ENCODE assay signal across 8 cellular contexts in genomic region chr2:61536723-61537581, GRCh38. TPM values are rescaled to one million over a fixed set of nuclear protein-coding genes. Genes with fewer than 3 reads are reported as not detected.
DNase-seq lines count a peak whose midpoint lies in the region; ATAC-seq and TF ChIP-seq lines count a peak whose summit lies in the region.

No MANE protein-coding gene starts in this region.

- H3K9me2 ChIP-seq in SK-N-SH: no peaks in the 10 kb centered on the region

- peak overlapping the region; percentile 90 for H2BK5ac ChIP-seq in H9 (ENCODE audit: insufficient read length, low read length)

- TF ChIP-seq RAD21 in SK-N-SH (IDR thresholded peaks at IDR 0.05; ENCODE audit: low read length): peak; percentile 14; the same call in 1 of the 2 replicates

- H3K9ac ChIP-seq in H9 (ENCODE audit: extremely low read depth, insufficient read length, low read length) (peak overlapping the region; percentile 99), SK-N-SH (peak overlapping the region; percentile 97)

- H3K56ac ChIP-seq in H9 (ENCODE audit: insufficient read length, low read depth, low read length): peak overlapping the region; percentile 23

- H3K9me3 ChIP-seq in H9 (ENCODE audit: control insufficient read depth, low read depth, low read length) (no peaks in the 10 kb centered on the region), MG63 (no peaks in the 10 kb centered on the region), SK-N-SH (no peaks in the 10 kb centered on the region), osteoblast (ENCODE audit: low read depth, low read length) (no peaks in the 10 kb centered on the region), thoracic aorta (no peaks in the 10 kb centered on the region)

- TF ChIP-seq CTCF in H9 (conservative IDR thresholded peaks at IDR 0.05): no peak
- TF ChIP-seq CTCF in SK-N-SH (IDR thresholded peaks at IDR 0.05): no peak
- no peak for TF ChIP-seq CTCF in glutamatergic neuron (IDR thresholded peaks at IDR 0.05; ENCODE audit: partially characterized antibody, unreplicated experiment)
- no peak for TF ChIP-seq CTCF in osteoblast (IDR thresholded peaks at IDR 0.05; ENCODE audit: extremely low read depth, low read depth, low read length)
- TF ChIP-seq CTCF in thoracic aorta (IDR thresholded peaks at IDR 0.05): no peak

- no peak overlapping the region for H2BK12ac ChIP-seq in H9 (ENCODE audit: insufficient read length, low read depth, low read length)

- no peaks in the 10 kb centered on the region for H3K27me3 ChIP-seq in H9 (ENCODE audit: insufficient read depth, low read length)
- H3K27me3 ChIP-seq in MG63: no peaks in the 10 kb centered on the region
- H3K27me3 ChIP-seq in SK-N-SH (ENCODE audit: insufficient read depth): no peaks in the 10 kb centered on the region
- no peaks in the 10 kb centered on the region for H3K27me3 ChIP-seq in osteoblast (ENCODE audit: insufficient read depth, low read length)
- H3K27me3 ChIP-seq in thoracic aorta (replicated peaks; ENCODE audit: insufficient read depth): no peaks in the 10 kb centered on the region

- no peak overlapping the region for H2AK5ac ChIP-seq in H9 (ENCODE audit: insufficient read length, low read length)

- H3K4ac ChIP-seq in H9 (ENCODE audit: low read depth, low read length): no peak overlapping the region; the same call in 1 of the 2 replicates

- H3T11ph ChIP-seq in H9 (ENCODE audit: low read length): no peak overlapping the region

- H2BK15ac ChIP-seq in H9 (ENCODE audit: low read depth, low read length): no peak overlapping the region

- H3K4me3 ChIP-seq in MG63: peak overlapping the region; percentile 98
- H3K4me3 ChIP-seq in SK-N-SH (ENCODE audit: low read depth in 2 of 2, low read length in 1 of 2): peak overlapping the region; percentile 59 to 98
- H3K4me3 ChIP-seq in osteoblast (ENCODE audit: insufficient read depth, low read length): peak overlapping the region; percentile 92
- H3K4me3 ChIP-seq in thoracic aorta: peak overlapping the region; percentile 81

- peaks cover 21 to 39% (median 36%) of the 10 kb centered on the region in 3 experiments for H3K36me3 Mint-ChIP-seq in H9 (ENCODE audit: insufficient read depth in 1 of 3, low read depth in 3 of 3)
- peaks cover 2% of the 10 kb centered on the region for H3K36me3 Mint-ChIP-seq in activated naive CD8-positive, alpha-beta T cell
- no peaks in the 10 kb centered on the region for H3K36me3 Mint-ChIP-seq in glutamatergic neuron (ENCODE audit: unreplicated experiment)

- H3K27me3 Mint-ChIP-seq in H9 (ENCODE audit: low read depth) (peaks cover 4% of the 10 kb centered on the region), glutamatergic neuron (ENCODE audit: unreplicated experiment) (peaks cover 12% of the 10 kb centered on the region)
- H3K27me3 Mint-ChIP-seq in activated naive CD8-positive, alpha-beta T cell: no peaks in the 10 kb centered on the region

- H2BK120ac ChIP-seq in H9 (ENCODE audit: low read depth, low read length, poor library complexity, severe bottlenecking): peak overlapping the region; percentile 78

- TF ChIP-seq EP300 in SK-N-SH (IDR thresholded peaks at IDR 0.05; ENCODE audit: borderline replicate concordance in 1 of 2, low read depth in 1 of 2, low read length in 1 of 2): no peak

- POLR2A ChIA-PET in SK-N-SH (lab: Yijun Ruan, JAX): interaction anchor here (0.6 kb wide), 2 partner anchors 122 to 227 kb away, joined by 3 to 4 read pairs; no protein-coding TSS in a partner anchor

- H3K36me3 ChIP-seq in MG63 (peaks cover 23% of the 10 kb centered on the region), SK-N-SH (replicated peaks in 1 of 2; ENCODE audit: control insufficient read depth in 1 of 2, insufficient read depth in 2 of 2, low read length in 1 of 2) (peaks cover 7 to 17% of the 10 kb centered on the region in 2 experiments), osteoblast (ENCODE audit: insufficient read depth, low read length) (no peaks in the 10 kb centered on the region), thoracic aorta (no peaks in the 10 kb centered on the region)

- ATAC-seq in thoracic aorta (ENCODE audit: insufficient number of reproducible peaks, low FRiP score, low read depth): no peak

- peak overlapping the region; percentile 92 for H3K27ac ChIP-seq in H9 (ENCODE audit: insufficient read length, low read depth, low read length)
- peak overlapping the region; percentile 91 to 96 for H3K27ac ChIP-seq in SK-N-SH (ENCODE audit: low read depth in 2 of 2, low read length in 1 of 2)
- H3K27ac ChIP-seq in osteoblast (ENCODE audit: low read depth, low read length): peak overlapping the region; percentile 97
- H3K27ac ChIP-seq in thoracic aorta: peak overlapping the region; percentile 91

- H3K4me1 ChIP-seq in H9 (ENCODE audit: insufficient read depth, low read length) (no peaks in the 10 kb centered on the region), SK-N-SH (ENCODE audit: control insufficient read depth in 1 of 2, insufficient read depth in 2 of 2, low read depth in 1 of 2, low read length in 1 of 2) (peaks cover 0 to 9% of the 10 kb centered on the region in 2 experiments; a peak in 3 of 4 replicates), osteoblast (ENCODE audit: insufficient read depth, low read length) (peaks cover 20% of the 10 kb centered on the region), thoracic aorta (ENCODE audit: control insufficient read depth in 1 of 2, low read depth in 2 of 2) (peaks cover 19 to 42% of the 10 kb centered on the region in 2 donors)

- H3K4me2 ChIP-seq in H9 (ENCODE audit: insufficient read depth, insufficient read length, low read length) (peak overlapping the region; percentile 82), SK-N-SH (peak overlapping the region; percentile 74), osteoblast (ENCODE audit: insufficient read depth, low read length) (peak overlapping the region; percentile 98)

- H3K4me3 Mint-ChIP-seq in H9: peak overlapping the region; percentile 93 to 98
- H3K4me3 Mint-ChIP-seq in activated naive CD8-positive, alpha-beta T cell: peak overlapping the region; percentile 99
- H3K4me3 Mint-ChIP-seq in glutamatergic neuron (ENCODE audit: unreplicated experiment): peak overlapping the region; percentile 94

- peak overlapping the region; percentile 98 for H3K14ac ChIP-seq in H9 (ENCODE audit: insufficient read depth, low read length)

- H3K18ac ChIP-seq in H9 (ENCODE audit: insufficient read length, low read depth, low read length): peak overlapping the region; percentile 99

- H3F3A ChIP-seq in SK-N-SH (replicated peaks; ENCODE audit: insufficient read depth): peaks cover 22% of the 10 kb centered on the region

- H4K20me1 ChIP-seq in H9 (ENCODE audit: control insufficient read depth, insufficient read depth, insufficient read length) (no peaks in the 10 kb centered on the region), SK-N-SH (ENCODE audit: insufficient read depth) (peaks cover 50% of the 10 kb centered on the region), osteoblast (ENCODE audit: insufficient read depth, low read length) (peaks cover 38% of the 10 kb centered on the region)

- peak overlapping the region; percentile 100 for H3K27ac Mint-ChIP-seq in H9
- peak overlapping the region; percentile 100 for H3K27ac Mint-ChIP-seq in activated naive CD8-positive, alpha-beta T cell
- peak overlapping the region; percentile 97 for H3K27ac Mint-ChIP-seq in glutamatergic neuron (ENCODE audit: unreplicated experiment)

- WGBS in H9 (ENCODE audit: extremely low coverage, insufficient read length, low lambda C conversion rate): no CpG with 5 or more reads among the region's 60 CpGs
- under 1% methylated on average over 28 of the region's 60 CpGs for WGBS in SK-N-SH (ENCODE audit: low lambda C conversion rate)

- CTCF ChIA-PET in SK-N-SH (lab: Yijun Ruan, JAX): interaction anchor here (0.6 kb wide), 1 partner anchor 16 kb away, joined by 3 read pairs; no protein-coding TSS in a partner anchor

- H3K9me3 Mint-ChIP-seq in H9 (peaks cover 8 to 11% of the 10 kb centered on the region in 2 experiments), glutamatergic neuron (ENCODE audit: unreplicated experiment) (peaks cover 16% of the 10 kb centered on the region)
- H3K9me3 Mint-ChIP-seq in activated naive CD8-positive, alpha-beta T cell (ENCODE audit: low read depth): no peaks in the 10 kb centered on the region

- H3K4me1 Mint-ChIP-seq in H9 (peaks cover 17 to 35% of the 10 kb centered on the region in 2 experiments), glutamatergic neuron (ENCODE audit: low read depth, unreplicated experiment) (peaks cover 15% of the 10 kb centered on the region)
- peaks cover 40% of the 10 kb centered on the region for H3K4me1 Mint-ChIP-seq in activated naive CD8-positive, alpha-beta T cell (ENCODE audit: low read depth)

- H4K91ac ChIP-seq in H9 (ENCODE audit: insufficient read length, low read depth, low read length): no peak overlapping the region

- peaks cover 4% of the 10 kb centered on the region for H3K23me2 ChIP-seq in H9 (ENCODE audit: insufficient read length, low read depth, low read length, poor library complexity, severe bottlenecking)

- DNase-seq in GDM1 (lab: John Stamatoyannopoulos, UW) (peak; percentile 85), H9 (peak; percentile 92), MG63 (peak; percentile 70), SK-N-SH (peak; percentile 69), glutamatergic neuron (peak; percentile 72), osteoblast (ENCODE audit: insufficient read length, low spot score, missing footprints) (peak; percentile 90), thoracic aorta (ENCODE audit: low spot score) (peak; percentile 73)

- no peaks in the 10 kb centered on the region for H3K79me1 ChIP-seq in H9 (ENCODE audit: insufficient read depth, low read depth, low read length, poor library complexity, severe bottlenecking)

- H4K8ac ChIP-seq in H9 (replicated peaks; ENCODE audit: insufficient read length, low read depth, low read length): peak overlapping the region; percentile 12

- no peak overlapping the region for H2AFZ ChIP-seq in H9 (ENCODE audit: low read length)
- H2AFZ ChIP-seq in SK-N-SH (ENCODE audit: low read depth): no peak overlapping the region
- H2AFZ ChIP-seq in osteoblast (ENCODE audit: low read length): peak overlapping the region; percentile 72

- H2BK20ac ChIP-seq in H9 (ENCODE audit: low read depth, low read length, poor library complexity, severe bottlenecking): no peak overlapping the region

- no peak overlapping the region for H4K5ac ChIP-seq in H9 (ENCODE audit: insufficient read length, low read depth, low read length)

- no peak overlapping the region for H3K23ac ChIP-seq in H9 (ENCODE audit: insufficient read length, low read depth, low read length)

- peaks cover 37% of the 10 kb centered on the region for H3K79me2 ChIP-seq in H9 (ENCODE audit: insufficient read depth, low read length)
- peaks cover 60% of the 10 kb centered on the region for H3K79me2 ChIP-seq in SK-N-SH (ENCODE audit: insufficient read depth)
- peaks cover 60% of the 10 kb centered on the region for H3K79me2 ChIP-seq in osteoblast (ENCODE audit: insufficient read depth, low read length)

RNA-seq across cellular contexts. Expression of gene XPO1, which starts 1.2 kb away (rescaled TPM):
- total RNA-seq in H9 (2021): 318 and 320 TPM in 2 replicates
- 108 and 173 TPM in 2 replicates for total RNA-seq in MG63 (2014; rRNA removed; shearing (Covaris generic); ENCODE audit: low replicate concordance)
- polyA plus RNA-seq in SK-N-SH (2012; rRNA removed): 61.0 and 73.3 TPM in 2 replicates
- 63.0 and 66.3 TPM in 2 replicates for polyA plus RNA-seq in SK-N-SH (2012; cell fraction: cytosol; rRNA removed)
- 70.3 and 179 TPM in 2 replicates for polyA plus RNA-seq in SK-N-SH (2012; cell fraction: nucleus; rRNA removed)
- total RNA-seq in glutamatergic neuron (ENCODE audit: unreplicated experiment): 103 TPM
- 160 and 174 TPM in 2 replicates for total RNA-seq in osteoblast
- 100 to 1,000 TPM in 1 of 2 donors, 10 to 100 TPM in 1; 43.3 to 117 TPM for total RNA-seq in thoracic aorta
